ENCODE assay signal across 14 cellular contexts in the genomic region with DNA sequence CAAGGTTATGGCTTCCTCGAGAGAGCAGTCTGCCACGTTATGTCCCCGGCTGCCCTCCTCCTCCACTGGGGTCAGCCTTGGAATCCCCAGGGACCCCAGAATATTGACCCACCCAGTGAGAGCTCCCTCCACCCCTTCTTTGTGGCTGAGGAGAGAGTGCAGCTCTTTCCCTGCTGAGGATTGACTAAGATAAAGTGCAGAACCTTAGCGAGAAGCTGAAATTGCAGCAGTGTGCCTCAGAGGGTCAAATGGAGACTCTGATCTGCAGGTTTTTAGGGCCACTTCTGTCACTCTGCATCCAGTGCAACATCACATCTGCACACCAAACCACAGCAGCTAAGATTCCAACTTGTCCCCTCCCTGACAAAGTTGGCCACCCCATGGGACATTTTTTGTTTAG.
"Had no signal": no experiment of that assay in that cellular context is flagged by ENCODE, and none has a peak within 500 bp of the region (broad histone marks: within the 10 kb centered on the region; RNA-seq: fewer than 3 reads in every experiment).

No MANE protein-coding gene starts in this region.

- H3K36me3 ChIP-seq: heart right ventricle, lower lobe of right lung, right atrium auricular region had no signal

- H3K9me3 Mint-ChIP-seq: activated naive CD4-positive, alpha-beta T cell treated with anti-CD3 and anti-CD28 coated beads for 36 hours; activated naive CD8-positive, alpha-beta T cell treated with anti-CD3 and anti-CD28 coated beads, Interleukin-2, amount 50 U/mL, for 24 hours; activated T-helper 17 cell treated with anti-CD3 and anti-CD28 coated beads, Interleukin-2, amount 50 U/mL, for 72 hours; naive B cell; stimulated activated naive CD8-positive, alpha-beta T cell treated with anti-CD3 and anti-CD28 coated beads, Interleukin-15, Interleukin-2, amounts not matched to agents 100 ng/mL and 50 ng/mL, for 24 hours had no signal

- H3K9me3 ChIP-seq: heart right ventricle, lower lobe of right lung, right atrium auricular region had no signal

- H3K27me3 Mint-ChIP-seq: naive B cell; stimulated activated naive CD8-positive, alpha-beta T cell treated with anti-CD3 and anti-CD28 coated beads, Interleukin-15, Interleukin-2, amounts not matched to agents 100 ng/mL and 50 ng/mL, for 24 hours had no signal

- H3K4me3 Mint-ChIP-seq: activated naive CD4-positive, alpha-beta T cell treated with anti-CD3 and anti-CD28 coated beads for 36 hours; activated naive CD8-positive, alpha-beta T cell treated with anti-CD3 and anti-CD28 coated beads, Interleukin-2, amount 50 U/mL, for 24 hours; activated T-helper 17 cell treated with anti-CD3 and anti-CD28 coated beads, Interleukin-2, amount 50 U/mL, for 72 hours; naive B cell; stimulated activated naive CD8-positive, alpha-beta T cell treated with anti-CD3 and anti-CD28 coated beads, Interleukin-15, Interleukin-2, amounts not matched to agents 100 ng/mL and 50 ng/mL, for 24 hours had no signal

- DNase-seq: activated CD4-positive, CD25-positive, alpha-beta regulatory T cell treated with anti-CD3 and anti-CD28 coated beads, Interleukin-2, amount 50 U/mL, for 72 hours; activated naive CD4-positive, alpha-beta T cell treated with anti-CD3 and anti-CD28 coated beads for 36 hours; activated naive CD8-positive, alpha-beta T cell treated with anti-CD3 and anti-CD28 coated beads, Interleukin-2, amount 50 U/mL, for 24 hours; activated T-cell treated with anti-CD3 and anti-CD28 coated beads for 4 hours; cortex of kidney; effector CD8-positive, alpha-beta T cell; left colon; lower lobe of right lung; naive B cell had no signal

- H3K27me3 ChIP-seq: right atrium auricular region had no signal

- H3K4me1 ChIP-seq: right atrium auricular region had no signal

- H3K4me2 ChIP-seq: smooth muscle cell had no signal

- H3K4me3 ChIP-seq: heart right ventricle, lower lobe of right lung, right atrium auricular region, smooth muscle cell had no signal

- ATAC-seq: activated naive CD8-positive, alpha-beta T cell treated with anti-CD3 and anti-CD28 coated beads, Interleukin-2, amount 50 U/mL, for 24 hours; activated T-helper 17 cell treated with anti-CD3 and anti-CD28 coated beads, Interleukin-2, amount 50 U/mL, for 72 hours; left colon; lower lobe of right lung had no signal

- H3K27ac Mint-ChIP-seq: activated naive CD4-positive, alpha-beta T cell treated with anti-CD3 and anti-CD28 coated beads for 36 hours; activated naive CD8-positive, alpha-beta T cell treated with anti-CD3 and anti-CD28 coated beads, Interleukin-2, amount 50 U/mL, for 24 hours; activated T-helper 17 cell treated with anti-CD3 and anti-CD28 coated beads, Interleukin-2, amount 50 U/mL, for 72 hours; stimulated activated naive CD8-positive, alpha-beta T cell treated with anti-CD3 and anti-CD28 coated beads, Interleukin-15, Interleukin-2, amounts not matched to agents 100 ng/mL and 50 ng/mL, for 24 hours had no signal

- H3K27ac ChIP-seq: heart right ventricle, lower lobe of right lung, right atrium auricular region had no signal
